In genomic region chr22:38967451-38968450, GRCh38 we compare ENCODE assay signal across 17 cellular contexts. TPM values are rescaled to one million over a fixed set of nuclear protein-coding genes. Genes with fewer than 3 reads are reported as not detected.
A peak's percentile ranks its signal among the peaks of the same experiment; 100 is the strongest.
DNase-seq lines count a peak whose midpoint lies in the region; ATAC-seq and TF ChIP-seq lines count a peak whose summit lies in the region.
"Had no signal": no experiment of that assay in that cellular context is flagged by ENCODE, and none has a peak within 500 bp of the region (broad histone marks: within the 10 kb centered on the region; RNA-seq: fewer than 3 reads in every experiment).

No MANE protein-coding gene starts in this region.

- peaks cover 36% of the 10 kb centered on the region for H3K27me3 Mint-ChIP-seq in T-helper 17 cell
- peaks cover 18% of the 10 kb centered on the region for H3K27me3 Mint-ChIP-seq in stimulated activated memory B cell treated with anti-CD40 and anti-IgM and Interleukin-4, amounts not matched to agents 10 μg/mL and 1 μg/mL and 100 μg/mL, for 72 hours

- peak; percentile 64 to 82 for DNase-seq in HL-60 (ENCODE audit: low read depth in 1 of 2, low spot score in 1 of 2)
- DNase-seq in T-helper 17 cell: no peak
- peak in 1 of 3 donors; percentile 72 for DNase-seq in right cardiac atrium
- DNase-seq in activated gamma-delta T cell treated with Interleukin-2 at 50 U/mL for 16 hours: no peak
- no peak for DNase-seq in activated CD4-positive, alpha-beta T cell treated with anti-CD3 and anti-CD28 coated beads for 48 hours
- no peak for DNase-seq in epidermal melanocyte (ENCODE audit: insufficient read length, low spot score)
- DNase-seq: activated CD4-positive, alpha-beta T cell treated with anti-CD3 and anti-CD28 coated beads, Interleukin-2, amount 10 ng/mL, durations not matched to agents 24 days and 14 days; foreskin melanocyte; islet precursor cell; NCI-H2029 treated with DMSO at 0.1 percent for 48 hours; nephron progenitor cell had no signal

- peaks cover 6% of the 10 kb centered on the region for H3K36me3 Mint-ChIP-seq in T-helper 17 cell (ENCODE audit: low read depth)
- H3K36me3 Mint-ChIP-seq in stimulated activated memory B cell treated with anti-CD40 and anti-IgM and Interleukin-4, amounts not matched to agents 10 μg/mL and 1 μg/mL and 100 μg/mL, for 72 hours: no peaks in the 10 kb centered on the region
- H3K36me3 Mint-ChIP-seq: T-cell had no signal

- no peaks in the 10 kb centered on the region for H3K9me3 Mint-ChIP-seq in stimulated activated memory B cell treated with anti-CD40 and anti-IgM and Interleukin-4, amounts not matched to agents 10 μg/mL and 1 μg/mL and 100 μg/mL, for 72 hours
- H3K9me3 Mint-ChIP-seq: activated CD4-positive, alpha-beta T cell treated with anti-CD3 and anti-CD28 coated beads, Interleukin-2, amount 10 ng/mL, durations not matched to agents 24 days and 14 days; activated T-helper 17 cell treated with anti-CD3 and anti-CD28 coated beads, Interleukin-2, amount 50 U/mL, for 72 hours; nephron progenitor cell; T-cell had no signal

- H3K27ac Mint-ChIP-seq in T-helper 17 cell: no peak overlapping the region
- peak overlapping the region; percentile 42 for H3K27ac Mint-ChIP-seq in stimulated activated memory B cell treated with anti-CD40 and anti-IgM and Interleukin-4, amounts not matched to agents 10 μg/mL and 1 μg/mL and 100 μg/mL, for 72 hours
- H3K27ac Mint-ChIP-seq: activated CD4-positive, alpha-beta T cell treated with anti-CD3 and anti-CD28 coated beads, Interleukin-2, amount 10 ng/mL, durations not matched to agents 24 days and 14 days; nephron progenitor cell; T-cell had no signal

- ATAC-seq in T-helper 17 cell: peak; percentile 61
- peak; percentile 29 to 42 for ATAC-seq in right cardiac atrium
- ATAC-seq in stimulated activated memory B cell treated with anti-CD40 and anti-IgM and Interleukin-4, amounts not matched to agents 10 μg/mL and 1 μg/mL and 100 μg/mL, for 72 hours: peak; percentile 67
- no peak for ATAC-seq in HG02981 (IDR thresholded peaks at IDR 0.05; ENCODE audit: unreplicated experiment)
- ATAC-seq: activated T-helper 17 cell treated with anti-CD3 and anti-CD28 coated beads, Interleukin-2, amount 50 U/mL, for 72 hours; T-cell had no signal

- intact Hi-C loops in right cardiac atrium (cut with DNase I): no loop called here

- WGBS in right cardiac atrium: 71% methylated on average over 15 of the region's 15 CpGs

- H3K27me3 ChIP-seq in HL-60 (ENCODE audit: insufficient read depth, poor library complexity, severe bottlenecking) (no peaks in the 10 kb centered on the region), right cardiac atrium (ENCODE audit: control insufficient read depth, insufficient read depth) (no peaks in the 10 kb centered on the region)

- H3K9me3 ChIP-seq in T-helper 17 cell (ENCODE audit: control insufficient read depth, low read length, poor library complexity, severe bottlenecking) (no peaks in the 10 kb centered on the region), right cardiac atrium (ENCODE audit: control insufficient read depth, low read length) (no peaks in the 10 kb centered on the region)
- H3K9me3 ChIP-seq: thoracic aorta had no signal

- no peak overlapping the region for H3K27ac ChIP-seq in HL-60 (replicated peaks)
- no peak overlapping the region for H3K27ac ChIP-seq in right cardiac atrium (ENCODE audit: low read length)
- H3K27ac ChIP-seq: thoracic aorta had no signal

- H3K4me1 ChIP-seq in right cardiac atrium (ENCODE audit: control insufficient read depth, insufficient read depth, low read length): no peaks in the 10 kb centered on the region

- H3K4me3 Mint-ChIP-seq in T-helper 17 cell: no peak overlapping the region
- H3K4me3 Mint-ChIP-seq in stimulated activated memory B cell treated with anti-CD40 and anti-IgM and Interleukin-4, amounts not matched to agents 10 μg/mL and 1 μg/mL and 100 μg/mL, for 72 hours: no peak overlapping the region
- H3K4me3 Mint-ChIP-seq: activated CD4-positive, alpha-beta T cell treated with anti-CD3 and anti-CD28 coated beads, Interleukin-2, amount 10 ng/mL, durations not matched to agents 24 days and 14 days; activated T-helper 17 cell treated with anti-CD3 and anti-CD28 coated beads, Interleukin-2, amount 50 U/mL, for 72 hours; nephron progenitor cell; T-cell had no signal

- H3K4me3 ChIP-seq in HL-60 (replicated peaks; ENCODE audit: insufficient read depth, low read length): no peak overlapping the region
- no peak overlapping the region for H3K4me3 ChIP-seq in right cardiac atrium (ENCODE audit: low read length)
- H3K4me3 ChIP-seq: skin epidermis, thoracic aorta had no signal

- no peak for TF ChIP-seq CTCF in HL-60 (IDR thresholded peaks at IDR 0.05; ENCODE audit: insufficient read depth, low read length)

- peaks cover 16% of the 10 kb centered on the region for H3K4me1 Mint-ChIP-seq in T-helper 17 cell
- H3K4me1 Mint-ChIP-seq in stimulated activated memory B cell treated with anti-CD40 and anti-IgM and Interleukin-4, amounts not matched to agents 10 μg/mL and 1 μg/mL and 100 μg/mL, for 72 hours: peaks cover 25% of the 10 kb centered on the region
- H3K4me1 Mint-ChIP-seq: T-cell had no signal

RNA-seq across cellular contexts. Expression of gene APOBEC3A, which starts 10.3 kb away (rescaled TPM):
- 1 to 10 TPM in 1 of 2 donors, under 1 TPM in 1; 0.70 to 4.1 TPM for total RNA-seq in T-helper 17 cell
- total RNA-seq in right cardiac atrium: under 1 TPM; 0.23 to 0.94 (median 0.65) TPM
- 0.14 TPM for polyA plus RNA-seq in right cardiac atrium
- total RNA-seq: activated CD4-positive, alpha-beta T cell treated with anti-CD3 and anti-CD28 coated beads, Interleukin-2, amount 10 ng/mL, durations not matched to agents 24 days and 14 days; activated T-helper 17 cell treated with anti-CD3 and anti-CD28 coated beads, Interleukin-2, amount 50 U/mL, for 72 hours; T-cell had no signal

RNA-seq across cellular contexts. Expression of gene APOBEC3B, which starts 14.4 kb away (rescaled TPM):
- total RNA-seq in T-helper 17 cell (1 to 10 TPM; 1.2 to 1.5 TPM), right cardiac atrium (1 to 10 TPM; 1.3 to 1.9 (median 1.6) TPM)
- 2.6 TPM for polyA plus RNA-seq in right cardiac atrium

RNA-seq across cellular contexts. Expression of gene APOBEC3C, which starts 46.3 kb away (rescaled TPM):
- total RNA-seq in T-helper 17 cell (10 to 100 TPM; 35.9 to 39.8 TPM), right cardiac atrium (10 to 100 TPM; 25.4 to 41.9 (median 37.9) TPM)
- polyA plus RNA-seq in right cardiac atrium: 37.4 TPM

RNA-seq across cellular contexts. Expression of gene APOBEC3D, which starts 53.2 kb away (rescaled TPM):
- total RNA-seq in T-helper 17 cell (10 to 100 TPM; 12.2 to 17.6 TPM), right cardiac atrium (1 to 10 TPM; 1.2 to 1.9 (median 1.3) TPM)
- polyA plus RNA-seq in right cardiac atrium: 0.75 TPM

Comparison
In these comparisons a context has a peak if more than half of its experiments do, and no peak if none do; other contexts are left out.
1. DNase-seq: peak in HL-60 (2 of 2); none in T-helper 17 cell (0 of 3), activated gamma-delta T cell treated with Interleukin-2 at 50 U/mL for 16 hours (single experiment), activated CD4-positive, alpha-beta T cell treated with anti-CD3 and anti-CD28 coated beads for 48 hours (single experiment) and epidermal melanocyte (single experiment).